In the genomic region with DNA sequence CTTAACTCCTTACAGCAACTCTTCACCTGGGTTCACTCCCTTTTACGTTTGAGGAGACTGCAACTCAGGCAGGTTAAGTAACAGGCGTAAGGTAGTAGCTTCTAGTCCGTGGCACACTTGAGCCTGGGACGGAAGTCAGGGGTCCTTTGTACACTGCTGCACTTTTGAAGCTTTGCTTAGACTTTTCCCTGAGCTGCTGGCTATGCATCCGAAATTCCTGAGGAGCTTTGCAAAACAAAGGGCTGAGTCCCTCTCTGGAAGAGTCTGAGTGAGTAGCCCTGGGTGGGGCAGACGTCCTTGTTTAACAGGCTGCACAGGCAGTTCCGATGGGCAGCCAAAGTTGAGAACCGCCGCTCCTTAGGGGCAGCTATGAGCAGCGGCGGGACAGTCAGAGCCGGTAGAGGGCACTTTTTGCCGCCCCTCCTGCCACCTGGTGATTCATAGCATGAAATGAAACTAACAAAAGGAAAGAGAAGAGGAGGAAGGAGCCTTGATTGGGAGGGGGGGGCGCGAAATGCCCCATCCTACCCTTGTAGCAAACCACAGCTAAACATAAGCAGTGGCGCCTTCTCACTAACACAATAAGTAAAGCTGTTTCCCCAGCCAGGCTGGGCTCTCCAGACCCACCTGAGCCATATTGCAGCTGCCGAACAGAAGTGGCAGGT, we compare ENCODE assay signal across 1 cellular context.
A peak's percentile ranks its signal among the peaks of the same experiment; 100 is the strongest.
TF ChIP-seq lines count a peak whose summit lies in the region.

No MANE protein-coding gene starts in this region.

TF ChIP-seq in H1, 55 proteins besides CTCF, POLR2A, EP300 and RAD21:
- TF ChIP-seq TAF1 (IDR thresholded peaks at IDR 0.05; ENCODE audit: low read depth, low read length): peak; percentile 47; the same call in 1 of the 2 replicates
- TF ChIP-seq CBX8 (IDR thresholded peaks at IDR 0.05; ENCODE audit: borderline replicate concordance, low read depth, low read length): no peak
- TF ChIP-seq SAP30 (IDR thresholded peaks at IDR 0.05; ENCODE audit: insufficient read depth, insufficient replicate concordance, low read length): peak; percentile 27
- peak; percentile 75 for TF ChIP-seq E2F6 (IDR thresholded peaks at IDR 0.05)
- no peak for TF ChIP-seq SRF (IDR thresholded peaks at IDR 0.05; ENCODE audit: low read depth, low read length)
- no peak for TF ChIP-seq CBX5 (IDR thresholded peaks at IDR 0.05; ENCODE audit: low read depth, low read length)
- TF ChIP-seq TBP (IDR thresholded peaks at IDR 0.05; ENCODE audit: low read depth, low read length): peak; percentile 49; the same call in 1 of the 2 replicates
- peak; percentile 21 for TF ChIP-seq CTBP2 (IDR thresholded peaks at IDR 0.05; ENCODE audit: borderline replicate concordance, insufficient read depth, insufficient read length, low read length)
- TF ChIP-seq ASH2L (IDR thresholded peaks at IDR 0.05; ENCODE audit: low read length): peak; percentile 29
- no peak for TF ChIP-seq MAFK (IDR thresholded peaks at IDR 0.05; ENCODE audit: low read depth, low read length)
